22 cellular contexts compared by ENCODE assay signal in genomic region chr13:83516781-83517180, GRCh38.
DNase-seq lines count a peak whose midpoint lies in the region; ATAC-seq, FAIRE-seq and TF ChIP-seq lines count a peak whose summit lies in the region.
"Had no signal": no experiment of that assay in that cellular context is flagged by ENCODE, and none has a peak within 500 bp of the region (broad histone marks: within the 10 kb centered on the region; RNA-seq: fewer than 3 reads in every experiment).

No MANE protein-coding gene starts in this region.

- no peaks in the 10 kb centered on the region for H3K4me1 ChIP-seq in right atrium auricular region
- no peaks in the 10 kb centered on the region for H3K4me1 ChIP-seq in kidney (ENCODE audit: control insufficient read depth in 1 of 2, insufficient read depth in 1 of 2, low read depth in 1 of 2, low read length in 2 of 2)
- H3K4me1 ChIP-seq in spleen = no peaks in the 10 kb centered on the region
- no peaks in the 10 kb centered on the region for H3K4me1 ChIP-seq in upper lobe of right lung
- H3K4me1 ChIP-seq: A549; BLaER1 treated with 17β-estradiol and CSF1 and Interleukin-3, amounts not matched to agents 10 nM and 100 nM; Caco-2 had no signal

- H3K36me3 ChIP-seq in right atrium auricular region (no peaks in the 10 kb centered on the region), kidney (ENCODE audit: control insufficient read depth in 1 of 2, insufficient read depth in 2 of 2, low read length in 2 of 2) (no peaks in the 10 kb centered on the region), spleen (no peaks in the 10 kb centered on the region), upper lobe of right lung (no peaks in the 10 kb centered on the region)
- H3K36me3 ChIP-seq: BLaER1 treated with 17β-estradiol and CSF1 and Interleukin-3, amounts not matched to agents 10 nM and 100 nM had no signal

- H3K9ac ChIP-seq in kidney (ENCODE audit: low read length in 2 of 2) = no peak overlapping the region
- H3K9ac ChIP-seq: BLaER1 treated with 17β-estradiol and CSF1 and Interleukin-3, amounts not matched to agents 10 nM and 100 nM had no signal

- intact Hi-C loops in Right ventricle myocardium inferior (cut with DNase I) (no loop called here), kidney (cut with DNase I) (no loop called here), spleen (cut with DNase I; ENCODE audit: low total_unique reads) (no loop called here), upper lobe of right lung (cut with DNase I) (no loop called here)

- no peak for FAIRE-seq in kidney (lab: Jason Lieb, UNC)
- FAIRE-seq: A549, D721Med, G401.6, GM12891, GM19239 had no signal

- H3K9me3 ChIP-seq in right atrium auricular region (no peaks in the 10 kb centered on the region), kidney (ENCODE audit: control insufficient read depth in 1 of 2, low read length in 2 of 2) (no peaks in the 10 kb centered on the region), spleen (peaks cover 0 to 20% (median 3%) of the 10 kb centered on the region in 8 donors), upper lobe of right lung (no peaks in the 10 kb centered on the region)
- H3K9me3 ChIP-seq: A549, Caco-2 had no signal

- H3K27ac ChIP-seq in right atrium auricular region (no peak overlapping the region), kidney (ENCODE audit: low read depth in 2 of 2, low read length in 2 of 2) (no peak overlapping the region), spleen (no peak overlapping the region), upper lobe of right lung (no peak overlapping the region)
- H3K27ac ChIP-seq: 22Rv1; A549; BLaER1 treated with 17β-estradiol and CSF1 and Interleukin-3, amounts not matched to agents 10 nM and 100 nM; C4-2B had no signal

- no peak for ATAC-seq in Right ventricle myocardium inferior
- ATAC-seq in upper lobe of right lung = peak; percentile 30
- ATAC-seq: A549; CD8-positive, alpha-beta T cell had no signal

- H3K4me3 ChIP-seq in right atrium auricular region (no peak overlapping the region), kidney (ENCODE audit: low read length in 2 of 2) (no peak overlapping the region), spleen (no peak overlapping the region), upper lobe of right lung (no peak overlapping the region)
- H3K4me3 ChIP-seq: A549; BLaER1 treated with 17β-estradiol and CSF1 and Interleukin-3, amounts not matched to agents 10 nM and 100 nM had no signal

- peak; percentile 40 for DNase-seq in Right ventricle myocardium inferior (ENCODE audit: missing footprints)
- no peak for DNase-seq in right atrium auricular region (ENCODE audit: low spot score)
- peak; percentile 62 for DNase-seq in kidney
- peak; percentile 69 for DNase-seq in spleen
- DNase-seq in upper lobe of right lung = peak; percentile 52
- no peak for DNase-seq in hepatic stellate cell (ENCODE audit: low spot score)
- DNase-seq in activated CD8-positive, alpha-beta memory T cell treated with anti-CD3 and anti-CD28 coated beads, Interleukin-2, amount 50 U/mL, for 4 hours = no peak
- DNase-seq: AML-193; Caco-2; Calu3; CD4-positive, alpha-beta T cell; CD8-positive, alpha-beta T cell; DMS79 treated with DMSO at 0.1 percent for 48 hours; GF-D8 had no signal

- TF ChIP-seq CTCF in right atrium auricular region (IDR thresholded peaks at IDR 0.05) (no peak), kidney (IDR thresholded peaks at IDR 0.05; ENCODE audit: borderline replicate concordance, extremely low read depth, insufficient read depth) (no peak), spleen (IDR thresholded peaks at IDR 0.05 in 8 of 11, conservative IDR thresholded peaks at IDR 0.05 in 3 of 11) (no peak), upper lobe of right lung (IDR thresholded peaks at IDR 0.05) (no peak)

- 84 to 94% (median 92%) methylated on average over 12 to 25 of the region's 25 CpGs for WGBS in spleen, 5 donors

- TF ChIP-seq POLR2A in spleen (IDR thresholded peaks at IDR 0.05) = no peak

- H3K27me3 ChIP-seq in right atrium auricular region = no peaks in the 10 kb centered on the region
- no peaks in the 10 kb centered on the region for H3K27me3 ChIP-seq in spleen (replicated peaks in 1 of 7)
- no peaks in the 10 kb centered on the region for H3K27me3 ChIP-seq in upper lobe of right lung

Comparison
In these comparisons a context has a peak if more than half of its experiments do, and no peak if none do; other contexts are left out.
1. DNase-seq: peak in Right ventricle myocardium inferior (single experiment), kidney (single experiment), spleen (single experiment) and upper lobe of right lung (single experiment); none in right atrium auricular region (single experiment), hepatic stellate cell (single experiment) and activated CD8-positive, alpha-beta memory T cell treated with anti-CD3 and anti-CD28 coated beads, Interleukin-2, amount 50 U/mL, for 4 hours (single experiment).